ENCODE assay signal across 12 cellular contexts in the genomic region with DNA sequence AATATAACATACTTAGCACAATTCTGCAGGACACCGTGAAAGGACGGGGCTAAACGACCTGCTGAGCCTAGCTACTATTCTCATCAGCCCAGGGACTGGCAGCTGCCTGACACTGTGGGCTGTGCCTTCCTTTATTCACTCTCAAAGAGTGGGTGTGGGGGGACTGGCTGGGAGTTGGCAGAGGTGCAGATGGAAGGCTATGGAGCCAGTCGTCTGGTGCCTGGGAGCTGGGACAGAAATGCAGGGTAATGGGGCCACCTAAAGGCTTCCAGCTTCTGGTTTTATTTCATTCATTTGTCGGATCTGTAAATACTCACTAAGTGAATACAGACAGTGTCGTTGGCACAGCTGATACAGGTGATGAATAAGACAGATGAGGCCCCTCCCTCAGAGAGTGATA. TPM values are rescaled to one million over a fixed set of nuclear protein-coding genes. Genes with fewer than 3 reads are reported as not detected.
A peak's percentile ranks its signal among the peaks of the same experiment; 100 is the strongest.
DNase-seq lines count a peak whose midpoint lies in the region; ATAC-seq, FAIRE-seq and TF ChIP-seq lines count a peak whose summit lies in the region.
"Had no signal": no experiment of that assay in that cellular context is flagged by ENCODE, and none has a peak within 500 bp of the region (broad histone marks: within the 10 kb centered on the region; RNA-seq: fewer than 3 reads in every experiment).

No MANE protein-coding gene starts in this region.

- peaks cover 3% of the 10 kb centered on the region for H3K4me1 Mint-ChIP-seq in endodermal cell

- no peaks in the 10 kb centered on the region for H3K9me3 Mint-ChIP-seq in endodermal cell

- peak overlapping the region; percentile 46 for H3K27ac Mint-ChIP-seq in endodermal cell

- 64 to 93% methylated on average over 6 of the region's 6 CpGs for WGBS in endodermal cell (ENCODE audit: insufficient coverage in 1 of 2, insufficient read length in 1 of 2), 2 experiments
- WGBS in pancreas, 2 donors, result 68 to 73% methylated on average over 6 of the region's 6 CpGs

- intact Hi-C loops in pancreas (cut with DNase I), result no loop called here

- TF ChIP-seq CTCF in endodermal cell (conservative IDR thresholded peaks at IDR 0.05) (no peak), pancreas (IDR thresholded peaks at IDR 0.05) (no peak)

- H3K27me3 Mint-ChIP-seq in endodermal cell (ENCODE audit: insufficient read depth), result no peaks in the 10 kb centered on the region

- no peaks in the 10 kb centered on the region for H3K27me3 ChIP-seq in endodermal cell (ENCODE audit: control insufficient read depth, insufficient read depth, low read length, poor library complexity, severe bottlenecking)
- H3K27me3 ChIP-seq in pancreas, result no peaks in the 10 kb centered on the region

- DNase-seq in G401 (ENCODE audit: low spot score) (peak; percentile 39), NCI-H526 treated with DMSO at 0.1 percent for 48 hours (lab: John Stamatoyannopoulos, UW) (peak; percentile 31), endodermal cell (no peak), pancreas (no peak), GM19238 (ENCODE audit: insufficient read length, low spot score) (no peak), HTR-8/SVneo (ENCODE audit: insufficient read length, low spot score) (no peak)
- DNase-seq: activated CD4-positive, alpha-beta T cell treated with anti-CD3 and anti-CD28 coated beads for 48 hours; psoas muscle had no signal

- H3K4me3 ChIP-seq in endodermal cell (ENCODE audit: low read length) (no peak overlapping the region), pancreas (no peak overlapping the region)
- H3K4me3 ChIP-seq: psoas muscle had no signal

- H3K4me3 Mint-ChIP-seq in endodermal cell, result no peak overlapping the region

- in situ Hi-C loops in G401 (cut with HindIII; ENCODE audit: low sequenced_read_pairs), result no loop called here

- FAIRE-seq in pancreas (lab: Jason Lieb, UNC) (no peak), HTR-8/SVneo (lab: Jason Lieb, UNC) (no peak)
- FAIRE-seq: astrocyte had no signal

- H3K36me3 Mint-ChIP-seq in endodermal cell (ENCODE audit: low read depth), result peaks cover 7% of the 10 kb centered on the region

- H3K9me3 ChIP-seq in endodermal cell (ENCODE audit: control insufficient read depth, low read length), result no peaks in the 10 kb centered on the region
- H3K9me3 ChIP-seq in pancreas, result no peaks in the 10 kb centered on the region
- H3K9me3 ChIP-seq: psoas muscle had no signal

- H3K9ac ChIP-seq in endodermal cell (ENCODE audit: extremely low read depth, low read length, poor library complexity, severe bottlenecking), result no peak overlapping the region

- H3K36me3 ChIP-seq in endodermal cell (ENCODE audit: control insufficient read depth, insufficient read depth, low read length) (no peaks in the 10 kb centered on the region), pancreas (peaks cover 0 to 3% (median 0%) of the 10 kb centered on the region in 3 donors)

- H3K4me1 ChIP-seq in endodermal cell (ENCODE audit: control insufficient read depth, insufficient read depth, low read length) (no peaks in the 10 kb centered on the region), pancreas (no peaks in the 10 kb centered on the region)
- H3K4me1 ChIP-seq: psoas muscle had no signal

- ATAC-seq in pancreas (peak in 3 of 4 donors; percentile 32 to 63 (median 48)), HG03108 (IDR thresholded peaks at IDR 0.05; ENCODE audit: unreplicated experiment) (no peak), GM21576 (IDR thresholded peaks at IDR 0.05; ENCODE audit: unreplicated experiment) (no peak)
- ATAC-seq: psoas muscle had no signal

- H3K27ac ChIP-seq in endodermal cell (ENCODE audit: low read depth, low read length) (peak overlapping the region; percentile 55), pancreas (no peak overlapping the region)
- H3K27ac ChIP-seq: psoas muscle, RWPE1 had no signal

RNA-seq across cellular contexts. Expression of a gene that starts 56.0 kb away (rescaled TPM):
- 57.2 and 70.7 TPM in 2 replicates for total RNA-seq in G401 (2014; rRNA removed; shearing (Covaris generic))
- 10 to 100 TPM; 37.0 to 37.9 TPM for total RNA-seq in endodermal cell
- polyA plus RNA-seq in endodermal cell (2013, experiment 1 of 2), result 48.3 TPM
- polyA plus RNA-seq in endodermal cell (2013, experiment 2 of 2), result 47.9 TPM
- total RNA-seq in pancreas, result 10 to 100 TPM; 16.0 to 20.4 (median 18.4) TPM
- polyA plus RNA-seq in pancreas, result 10 to 100 TPM; 32.4 to 40.6 TPM

Comparison
In these comparisons a context has a peak if more than half of its experiments do, and no peak if none do; other contexts are left out.
1. DNase-seq: peak in G401 (single experiment) and NCI-H526 treated with DMSO at 0.1 percent for 48 hours (single experiment); none in endodermal cell (single experiment), pancreas (0 of 6), GM19238 (single experiment) and HTR-8/SVneo (single experiment).
2. ATAC-seq: peak in pancreas (3 of 4); none in HG03108 (single experiment) and GM21576 (single experiment).